ENCODE assay signal across 39 cellular contexts in genomic region chr14:69226736-69227135, GRCh38. TPM values are rescaled to one million over a fixed set of nuclear protein-coding genes. Genes with fewer than 3 reads are reported as not detected.
DNase-seq lines count a peak whose midpoint lies in the region; ATAC-seq, FAIRE-seq and TF ChIP-seq lines count a peak whose summit lies in the region.
"Had no signal": no experiment of that assay in that cellular context is flagged by ENCODE, and none has a peak within 500 bp of the region (broad histone marks: within the 10 kb centered on the region; RNA-seq: fewer than 3 reads in every experiment).

No MANE protein-coding gene starts in this region.

- H3K9me3 Mint-ChIP-seq in CD4-positive, alpha-beta T cell = no peaks in the 10 kb centered on the region
- H3K9me3 Mint-ChIP-seq: activated naive CD8-positive, alpha-beta T cell treated with anti-CD3 and anti-CD28 coated beads, Interleukin-2, amount 50 U/mL, for 24 hours; activated T-cell treated with anti-CD3 and anti-CD28 coated beads, Interleukin-2, amount 50 U/mL, for 72 hours; natural killer cell treated with Interleukin-12 subunit alpha and Interleukin-12 subunit beta and Interleukin-15 and Interleukin-18, amount 100 ng/mL, for 72 hours; stimulated activated naive B cell treated with anti-CD40 and anti-IgM and Interleukin-4, amounts not matched to agents 10 μg/mL and 1 μg/mL and 100 μg/mL, for 72 hours had no signal

- 80 to 87% methylated on average over 2 of the region's 2 CpGs for WGBS in pancreas, 2 donors

- peaks cover 14% of the 10 kb centered on the region for H3K4me1 ChIP-seq in adipocyte (ENCODE audit: control insufficient read depth, insufficient read depth, low read length)
- H3K4me1 ChIP-seq in pancreas = peaks cover 0 to 6% (median 0%) of the 10 kb centered on the region in 3 donors
- H3K4me1 ChIP-seq: A549, BE2C, breast epithelium, colonic mucosa, upper lobe of right lung had no signal

- in situ Hi-C loops in ACHN (cut with HindIII; ENCODE audit: low pct_ligation_motif_present, low pct_unique_long_range_greater_than_20kb, low sequenced_read_pairs) = no loop called here

- H3K4me3 ChIP-seq in AG10803 (ENCODE audit: low read length) = no peak overlapping the region
- no peak overlapping the region for H3K4me3 ChIP-seq in adipocyte (ENCODE audit: low read length)
- no peak overlapping the region for H3K4me3 ChIP-seq in fibroblast of villous mesenchyme (ENCODE audit: low read depth, low read length)
- no peak overlapping the region for H3K4me3 ChIP-seq in pancreas
- H3K4me3 ChIP-seq: A549, breast epithelium, colonic mucosa, hepatocyte, lung, upper lobe of right lung had no signal

- peaks cover 52% of the 10 kb centered on the region for H3K36me3 Mint-ChIP-seq in CD4-positive, alpha-beta T cell (ENCODE audit: low read depth)
- H3K36me3 Mint-ChIP-seq: natural killer cell treated with Interleukin-12 subunit alpha and Interleukin-12 subunit beta and Interleukin-15 and Interleukin-18, amount 100 ng/mL, for 72 hours had no signal

- H3K27me3 Mint-ChIP-seq in CD4-positive, alpha-beta T cell = no peaks in the 10 kb centered on the region
- H3K27me3 Mint-ChIP-seq: activated naive CD8-positive, alpha-beta T cell treated with anti-CD3 and anti-CD28 coated beads, Interleukin-2, amount 50 U/mL, for 24 hours; natural killer cell treated with Interleukin-12 subunit alpha and Interleukin-12 subunit beta and Interleukin-15 and Interleukin-18, amount 100 ng/mL, for 72 hours; stimulated activated naive B cell treated with anti-CD40 and anti-IgM and Interleukin-4, amounts not matched to agents 10 μg/mL and 1 μg/mL and 100 μg/mL, for 72 hours; T-helper 17 cell had no signal

- H3K4me3 Mint-ChIP-seq in CD4-positive, alpha-beta T cell = no peak overlapping the region
- H3K4me3 Mint-ChIP-seq: activated naive CD8-positive, alpha-beta T cell treated with anti-CD3 and anti-CD28 coated beads, Interleukin-2, amount 50 U/mL, for 24 hours; activated T-cell treated with anti-CD3 and anti-CD28 coated beads, Interleukin-2, amount 50 U/mL, for 72 hours; natural killer cell treated with Interleukin-12 subunit alpha and Interleukin-12 subunit beta and Interleukin-15 and Interleukin-18, amount 100 ng/mL, for 72 hours; stimulated activated naive B cell treated with anti-CD40 and anti-IgM and Interleukin-4, amounts not matched to agents 10 μg/mL and 1 μg/mL and 100 μg/mL, for 72 hours; T-helper 17 cell had no signal

- CTCF ChIA-PET in CD4-positive, alpha-beta T cell (lab: Charles Lee) = interaction anchor here (0.6 kb wide), 1 partner anchor 14 kb away, joined by 3 read pairs; no protein-coding TSS in a partner anchor

- H3K9me3 ChIP-seq in adipocyte (ENCODE audit: control insufficient read depth, low read length) = no peaks in the 10 kb centered on the region
- H3K9me3 ChIP-seq in pancreas = no peaks in the 10 kb centered on the region
- no peaks in the 10 kb centered on the region for H3K9me3 ChIP-seq in CD4-positive, alpha-beta T cell (ENCODE audit: control insufficient read depth, low read length)
- H3K9me3 ChIP-seq: A549, BE2C, breast epithelium, colonic mucosa, upper lobe of right lung had no signal

- H3K36me3 ChIP-seq in adipocyte (ENCODE audit: control insufficient read depth, insufficient read depth, low read length, severe bottlenecking) (peaks cover 8% of the 10 kb centered on the region), pancreas (peaks cover 0 to 10% (median 0%) of the 10 kb centered on the region in 3 donors)
- H3K36me3 ChIP-seq: breast epithelium, colonic mucosa had no signal

- peak; percentile 41 to 71 (median 45) for ATAC-seq in pancreas
- ATAC-seq in CD4-positive, alpha-beta T cell (ENCODE audit: poor library complexity) = no peak
- ATAC-seq in HG03108 (IDR thresholded peaks at IDR 0.05; ENCODE audit: unreplicated experiment) = no peak
- ATAC-seq: A549; activated naive CD8-positive, alpha-beta T cell treated with anti-CD3 and anti-CD28 coated beads, Interleukin-2, amount 50 U/mL, for 24 hours; activated T-cell treated with anti-CD3 and anti-CD28 coated beads, Interleukin-2, amount 50 U/mL, for 72 hours; natural killer cell treated with Interleukin-12 subunit alpha and Interleukin-12 subunit beta and Interleukin-15 and Interleukin-18, amount 100 ng/mL, for 72 hours; PC-3; stimulated activated naive B cell treated with anti-CD40 and anti-IgM and Interleukin-4, amounts not matched to agents 10 μg/mL and 1 μg/mL and 100 μg/mL, for 72 hours; T-helper 17 cell; upper lobe of right lung had no signal

- no peak overlapping the region for H3K9ac ChIP-seq in adipocyte (ENCODE audit: low read length)

- DNase-seq in AG10803 (ENCODE audit: low read depth) (peak; percentile 40), adipocyte (ENCODE audit: low read depth) (peak; percentile 7), fibroblast of villous mesenchyme (ENCODE audit: low read depth) (peak; percentile 10), pancreas (no peak), ACHN (no peak)
- no peak for DNase-seq in CD4-positive, alpha-beta T cell
- no peak for DNase-seq in activated CD8-positive, alpha-beta memory T cell treated with anti-CD3 and anti-CD28 coated beads for 24 hours
- DNase-seq: activated CD4-positive, alpha-beta T cell treated with anti-CD3 and anti-CD28 coated beads, Interleukin-2, amount 50 U/mL, for 4 hours; activated CD4-positive, CD25-positive, alpha-beta regulatory T cell; activated naive CD4-positive, alpha-beta T cell; activated naive CD8-positive, alpha-beta T cell treated with anti-CD3 and anti-CD28 coated beads, Interleukin-2, amount 50 U/mL, for 24 hours; activated T-cell treated with anti-CD3 and anti-CD28 coated beads, Interleukin-2, amount 50 U/mL, for 72 hours; BE2C; colonic mucosa; effector memory CD4-positive, alpha-beta T cell; erythroblast; foreskin fibroblast; HCEC 1CT; Karpas-422; kidney glomerular epithelial cell; NCI-H1436; NCI-H2081 treated with DMSO at 0.1 percent for 48 hours; NCI-H2227 treated with DMSO at 0.1 percent for 48 hours; NCI-H526; occipital lobe; PC-3; SHP77; small intestine; stimulated activated naive B cell treated with anti-CD40 and anti-IgM and Interleukin-4, amounts not matched to agents 10 μg/mL and 1 μg/mL and 100 μg/mL, for 72 hours; T-helper 17 cell; upper lobe of right lung had no signal

- FAIRE-seq in pancreas (lab: Jason Lieb, UNC) = no peak
- FAIRE-seq: A549, GM12891, small intestine, TTC549 had no signal

- H3K27me3 ChIP-seq in adipocyte (replicated peaks; ENCODE audit: control insufficient read depth, insufficient read depth, low read length) (no peaks in the 10 kb centered on the region), pancreas (no peaks in the 10 kb centered on the region)
- H3K27me3 ChIP-seq in CD4-positive, alpha-beta T cell (ENCODE audit: control insufficient read depth, insufficient read depth, low read length) = no peaks in the 10 kb centered on the region
- H3K27me3 ChIP-seq: BE2C, breast epithelium, colonic mucosa, hepatocyte, upper lobe of right lung had no signal

- intact Hi-C loops in pancreas (cut with DNase I) = no loop called here
- intact Hi-C loops in CD4-positive, alpha-beta T cell (cut with DNase I, micrococcal nuclease) = no loop called here

- POLR2A ChIA-PET in CD4-positive, alpha-beta T cell (lab: Charles Lee) = no interaction called here

- no peaks in the 10 kb centered on the region for H3K4me1 Mint-ChIP-seq in CD4-positive, alpha-beta T cell (ENCODE audit: low read depth)
- H3K4me1 Mint-ChIP-seq: activated naive CD8-positive, alpha-beta T cell treated with anti-CD3 and anti-CD28 coated beads, Interleukin-2, amount 50 U/mL, for 24 hours; stimulated activated naive B cell treated with anti-CD40 and anti-IgM and Interleukin-4, amounts not matched to agents 10 μg/mL and 1 μg/mL and 100 μg/mL, for 72 hours; T-helper 17 cell had no signal

- TF ChIP-seq CTCF in AG10803 (conservative IDR thresholded peaks at IDR 0.05; ENCODE audit: low read length) (no peak), fibroblast of villous mesenchyme (IDR thresholded peaks at IDR 0.05; ENCODE audit: insufficient read depth, low read depth, low read length) (no peak), pancreas (IDR thresholded peaks at IDR 0.05) (no peak)
- no peak for TF ChIP-seq CTCF in CD4-positive, alpha-beta T cell (IDR thresholded peaks at IDR 0.05)

- H3K27ac Mint-ChIP-seq in CD4-positive, alpha-beta T cell = no peak overlapping the region
- H3K27ac Mint-ChIP-seq: activated naive CD8-positive, alpha-beta T cell treated with anti-CD3 and anti-CD28 coated beads, Interleukin-2, amount 50 U/mL, for 24 hours; activated T-cell treated with anti-CD3 and anti-CD28 coated beads, Interleukin-2, amount 50 U/mL, for 72 hours; natural killer cell treated with Interleukin-12 subunit alpha and Interleukin-12 subunit beta and Interleukin-15 and Interleukin-18, amount 100 ng/mL, for 72 hours; stimulated activated naive B cell treated with anti-CD40 and anti-IgM and Interleukin-4, amounts not matched to agents 10 μg/mL and 1 μg/mL and 100 μg/mL, for 72 hours had no signal

- peak overlapping the region in 2 of 4 donors; percentile 27 to 33 for H3K27ac ChIP-seq in pancreas
- no peak overlapping the region for H3K27ac ChIP-seq in CD4-positive, alpha-beta T cell (ENCODE audit: low read depth, low read length)
- H3K27ac ChIP-seq: A549, breast epithelium, colonic mucosa, hepatocyte, upper lobe of right lung had no signal

RNA-seq across cellular contexts. Expression of gene GALNT16, which starts 33.2 kb away (rescaled TPM):
- total RNA-seq in fibroblast of villous mesenchyme (under 0.01 TPM in 2 replicates), pancreas (1 to 10 TPM in 5 of 6 donors, under 1 TPM in 1; 0.93 to 3.2 (median 2.4) TPM)
- 1 to 10 TPM; 1.5 to 1.7 TPM for polyA plus RNA-seq in pancreas
- not detected for total RNA-seq in CD4-positive, alpha-beta T cell

RNA-seq across cellular contexts. Expression of gene EXD2, which starts 35.4 kb away (rescaled TPM):
- total RNA-seq in fibroblast of villous mesenchyme (16.8 and 18.6 TPM in 2 replicates), pancreas (10 to 100 TPM; 16.4 to 24.5 (median 19.9) TPM)
- polyA plus RNA-seq in pancreas = 10 to 100 TPM in 1 of 2 donors, 1 to 10 TPM in 1; 9.5 to 14.2 TPM
- 1 to 10 TPM; 6.6 to 7.0 TPM for total RNA-seq in CD4-positive, alpha-beta T cell

Comparison
In these comparisons a context has a peak if more than half of its experiments do, and no peak if none do; other contexts are left out.
1. DNase-seq: peak in AG10803 (single experiment), adipocyte (single experiment) and fibroblast of villous mesenchyme (single experiment); none in pancreas (0 of 6), CD4-positive, alpha-beta T cell (0 of 10), activated CD8-positive, alpha-beta memory T cell treated with anti-CD3 and anti-CD28 coated beads for 24 hours (single experiment) and ACHN (single experiment).
2. ATAC-seq: peak in pancreas (4 of 4); none in CD4-positive, alpha-beta T cell (single experiment) and HG03108 (single experiment).